In the genomic region with DNA sequence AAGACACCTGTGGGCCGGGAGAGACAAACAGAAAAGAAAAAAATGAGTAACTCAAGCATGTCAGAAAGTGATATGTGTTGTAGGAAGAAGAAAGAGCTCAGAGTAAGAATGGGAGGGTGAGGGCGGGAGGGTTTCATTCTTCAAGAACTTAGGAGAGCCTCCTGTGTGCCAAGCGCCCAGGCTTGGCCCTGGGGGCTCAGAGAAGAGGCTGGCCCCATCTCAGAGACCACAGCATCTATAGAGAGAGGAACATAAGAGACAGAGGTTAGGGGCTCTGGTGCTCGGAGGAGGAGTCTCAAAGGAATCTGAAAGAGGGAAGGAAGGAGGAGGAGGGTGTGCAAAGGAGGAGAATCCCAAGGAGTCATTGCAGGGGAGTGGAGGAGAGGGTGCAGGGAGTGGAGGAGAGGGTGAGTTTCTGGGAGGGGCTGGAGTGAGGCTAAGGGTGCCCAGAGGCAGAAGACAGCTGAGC, we compare ENCODE assay signal across 9 cellular contexts.
DNase-seq lines count a peak whose midpoint lies in the region; ATAC-seq lines count a peak whose summit lies in the region.
"Had no signal": no experiment of that assay in that cellular context is flagged by ENCODE, and none has a peak within 500 bp of the region (broad histone marks: within the 10 kb centered on the region; RNA-seq: fewer than 3 reads in every experiment).

No MANE protein-coding gene starts in this region.

- H3K4me3 ChIP-seq in skin epidermis: no peak overlapping the region
- H3K4me3 ChIP-seq: K562 had no signal

- H3K27ac Mint-ChIP-seq in central memory CD8-positive, alpha-beta T cell (ENCODE audit: low read depth): peak overlapping the region; percentile 50
- peak overlapping the region in 3 of 6 donors; percentile 15 to 53 (median 41) for H3K27ac Mint-ChIP-seq in immature natural killer cell

- H3K36me3 Mint-ChIP-seq in central memory CD8-positive, alpha-beta T cell (ENCODE audit: insufficient read depth): no peaks in the 10 kb centered on the region
- no peaks in the 10 kb centered on the region for H3K36me3 Mint-ChIP-seq in immature natural killer cell

- H3K4me1 Mint-ChIP-seq in central memory CD8-positive, alpha-beta T cell: peaks cover 7% of the 10 kb centered on the region
- H3K4me1 Mint-ChIP-seq in immature natural killer cell: peaks cover 7 to 8% of the 10 kb centered on the region in 2 donors

- peaks cover 2% of the 10 kb centered on the region for H3K27me3 Mint-ChIP-seq in central memory CD8-positive, alpha-beta T cell
- H3K27me3 Mint-ChIP-seq in immature natural killer cell (ENCODE audit: low read depth in 3 of 3): peaks cover 0 to 5% (median 2%) of the 10 kb centered on the region in 3 donors

- ATAC-seq in GM21423 (IDR thresholded peaks at IDR 0.05; ENCODE audit: unreplicated experiment): peak; percentile 23
- ATAC-seq in central memory CD8-positive, alpha-beta T cell (replicated peaks; ENCODE audit: extremely low read depth, poor library complexity, severe bottlenecking): no peak
- no peak for ATAC-seq in HG03108 (IDR thresholded peaks at IDR 0.05; ENCODE audit: unreplicated experiment)
- ATAC-seq in GM21360 (IDR thresholded peaks at IDR 0.05; ENCODE audit: unreplicated experiment): no peak
- ATAC-seq: K562 had no signal

- DNase-seq in NCI-H460 (ENCODE audit: extremely low read depth, low read depth) (peak; percentile 57), immature natural killer cell (no peak)
- DNase-seq in central memory CD8-positive, alpha-beta T cell (ENCODE audit: low spot score in 2 of 2): no peak
- DNase-seq: substantia nigra had no signal

- H3K27ac ChIP-seq in skin epidermis: peak overlapping the region in 12 of 21 experiments; percentile 5 to 67 (median 35)

- no peaks in the 10 kb centered on the region for H3K9me3 Mint-ChIP-seq in central memory CD8-positive, alpha-beta T cell
- no peaks in the 10 kb centered on the region for H3K9me3 Mint-ChIP-seq in immature natural killer cell

- no peak overlapping the region for H3K4me3 Mint-ChIP-seq in central memory CD8-positive, alpha-beta T cell
- H3K4me3 Mint-ChIP-seq in immature natural killer cell: no peak overlapping the region
